ENCODE assay signal across 23 cellular contexts in the genomic region with DNA sequence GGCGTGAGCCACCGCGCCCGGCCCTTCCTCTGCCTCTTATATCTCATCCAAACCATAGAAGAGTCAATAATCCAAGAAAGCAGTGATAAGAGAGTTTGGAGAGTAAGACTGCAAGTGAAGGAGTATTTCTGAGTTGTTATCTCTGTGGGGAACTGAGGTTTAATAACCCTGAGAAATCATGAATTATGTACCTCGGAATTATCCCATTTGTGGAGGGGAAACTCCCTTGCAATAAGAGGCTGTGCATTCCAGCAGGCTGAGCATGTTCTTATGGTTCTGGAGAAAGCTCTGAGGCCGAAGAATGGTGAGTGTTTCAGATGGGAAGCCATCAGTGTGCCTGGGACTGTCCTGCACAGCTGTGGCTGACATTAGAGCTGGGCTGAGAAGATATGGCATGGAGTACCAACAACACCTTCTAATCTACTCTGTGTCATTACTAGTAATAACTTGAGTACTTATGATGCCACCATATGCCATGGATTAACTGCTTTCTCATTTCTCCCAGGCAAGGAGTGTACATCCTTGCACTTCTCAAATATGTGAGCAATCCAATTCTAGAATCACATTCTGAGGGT. TPM values are rescaled to one million over a fixed set of nuclear protein-coding genes. Genes with fewer than 3 reads are reported as not detected.
DNase-seq lines count a peak whose midpoint lies in the region; ATAC-seq and TF ChIP-seq lines count a peak whose summit lies in the region.
"Had no signal": no experiment of that assay in that cellular context is flagged by ENCODE, and none has a peak within 500 bp of the region (broad histone marks: within the 10 kb centered on the region; RNA-seq: fewer than 3 reads in every experiment).

No MANE protein-coding gene starts in this region.

- no TSS peak for BruUV-seq in mammary epithelial cell (replicated peaks; lab: Mats Ljungman, UMichigan)

- H3K4me3 ChIP-seq in testis (no peak overlapping the region), mammary epithelial cell (replicated peaks in 1 of 3; ENCODE audit: insufficient read depth in 1 of 3, low read depth in 2 of 3, low read length in 3 of 3) (no peak overlapping the region)
- H3K4me3 ChIP-seq: A549; BLaER1 treated with 17β-estradiol and CSF1 and Interleukin-3, amounts not matched to agents 10 nM and 100 nM had no signal

- TF ChIP-seq POLR2A in erythroblast (IDR thresholded peaks at IDR 0.05; ENCODE audit: low read length) (no peak), testis (IDR thresholded peaks at IDR 0.05) (no peak)

- in situ Hi-C loops in mammary epithelial cell (cut with MboI; ENCODE audit: low sequenced_read_pairs in 2 of 2), result no loop called here

- H4K20me1 ChIP-seq in mammary epithelial cell (ENCODE audit: insufficient read depth, low read length), result no peaks in the 10 kb centered on the region
- H4K20me1 ChIP-seq: BLaER1 treated with 17β-estradiol and CSF1 and Interleukin-3, amounts not matched to agents 10 nM and 100 nM had no signal

- peak; percentile 53 for DNase-seq in NCI-H226
- peak; percentile 56 for DNase-seq in NCI-H82 treated with DMSO at 0.1 percent for 48 hours (lab: John Stamatoyannopoulos, UW; ENCODE audit: unreplicated experiment)
- peak; percentile 71 to 84 for DNase-seq in erythroblast (lab: John Stamatoyannopoulos, UW)
- no peak for DNase-seq in testis
- DNase-seq in sciatic nerve (ENCODE audit: low spot score), result no peak
- DNase-seq in mammary epithelial cell, result no peak
- DNase-seq: AML-193; CD4-positive, alpha-beta T cell; DMS79 treated with DMSO at 0.1 percent for 48 hours; GF-D8; Karpas-422; NCI-H1092 treated with DMSO at 0.1 percent for 48 hours; NCI-H1436; NCI-H187 treated with DMSO at 0.1 percent for 48 hours; NCI-H446 treated with DMSO at 0.1 percent for 48 hours; PC-3 had no signal

- intact Hi-C loops in testis (cut with DNase I; ENCODE audit: low total_unique reads), result no loop called here
- intact Hi-C loops in sciatic nerve (cut with DNase I), result no loop called here
- intact Hi-C loops in mammary epithelial cell (cut with micrococcal nuclease), result no loop called here

- ATAC-seq in sciatic nerve, result no peak
- no peak for ATAC-seq in HG02610 (IDR thresholded peaks at IDR 0.05; ENCODE audit: unreplicated experiment)
- ATAC-seq: HCT116, PC-3, SK-N-SH treated with all-trans-retinoic acid at 6 μM for 48 hours had no signal

- no peak overlapping the region for H3K4me2 ChIP-seq in mammary epithelial cell (ENCODE audit: insufficient read depth, low read depth, low read length)
- H3K4me2 ChIP-seq: A549 had no signal

- H3K36me3 ChIP-seq in testis (ENCODE audit: low read depth, missing control alignments) (no peaks in the 10 kb centered on the region), mammary epithelial cell (ENCODE audit: insufficient read depth, low read length) (no peaks in the 10 kb centered on the region)
- H3K36me3 ChIP-seq: BLaER1 treated with 17β-estradiol and CSF1 and Interleukin-3, amounts not matched to agents 10 nM and 100 nM had no signal

- H3K27me3 ChIP-seq in testis (no peaks in the 10 kb centered on the region), mammary epithelial cell (ENCODE audit: insufficient read depth, low read length) (no peaks in the 10 kb centered on the region)
- H3K27me3 ChIP-seq: BLaER1 treated with 17β-estradiol and CSF1 and Interleukin-3, amounts not matched to agents 10 nM and 100 nM had no signal

- WGBS in testis, 2 donors, result 69 to 86% methylated on average over 6 of the region's 6 CpGs
- 95% methylated on average over 6 of the region's 6 CpGs for WGBS in mammary epithelial cell (ENCODE audit: low coverage, missing lambda C conversion rate)

- no peak overlapping the region for H2AFZ ChIP-seq in mammary epithelial cell (ENCODE audit: low read depth, low read length)

- H3K27ac ChIP-seq in testis, result peak overlapping the region; percentile 44 to 73
- H3K27ac ChIP-seq in mammary epithelial cell (ENCODE audit: insufficient read depth, low read depth, low read length), result no peak overlapping the region
- H3K27ac ChIP-seq: A549; BLaER1 treated with 17β-estradiol and CSF1 and Interleukin-3, amounts not matched to agents 10 nM and 100 nM had no signal

- H3K9ac ChIP-seq in mammary epithelial cell (ENCODE audit: insufficient read depth, low read length), result no peak overlapping the region
- H3K9ac ChIP-seq: BLaER1 treated with 17β-estradiol and CSF1 and Interleukin-3, amounts not matched to agents 10 nM and 100 nM had no signal

- H3K79me2 ChIP-seq in mammary epithelial cell (ENCODE audit: insufficient read depth, low read length), result no peaks in the 10 kb centered on the region

- no peak for TF ChIP-seq CTCF in testis (IDR thresholded peaks at IDR 0.05)
- TF ChIP-seq CTCF in mammary epithelial cell (conservative IDR thresholded peaks at IDR 0.05 in 1 of 2, IDR thresholded peaks at IDR 0.05 in 1 of 2; ENCODE audit: extremely low read depth in 1 of 2, insufficient read depth in 1 of 2, low read depth in 1 of 2, low read length in 2 of 2), result no peak

- H3K4me1 ChIP-seq in testis (peaks cover 23% of the 10 kb centered on the region), mammary epithelial cell (ENCODE audit: insufficient read depth, low read length) (no peaks in the 10 kb centered on the region)
- H3K4me1 ChIP-seq: A549 had no signal

- dilution Hi-C loops in mammary epithelial cell (cut with HindIII; ENCODE audit: low sequenced_read_pairs), result no loop called here

- no peaks in the 10 kb centered on the region for H3K9me3 ChIP-seq in testis
- H3K9me3 ChIP-seq in mammary epithelial cell (replicated peaks; ENCODE audit: insufficient read depth, low read length), result no peaks in the 10 kb centered on the region
- H3K9me3 ChIP-seq: A549 had no signal

- CTCF ChIA-PET in mammary epithelial cell (lab: Charles Lee; ENCODE audit: low non-redundant PET), result no interaction called here

RNA-seq across cellular contexts. Expression of a gene that starts 31.4 kb away (rescaled TPM):
- 10 to 100 TPM; 10.7 to 12.2 TPM for total RNA-seq in testis
- polyA plus RNA-seq in testis (ENCODE audit: insufficient read depth, low read depth, low replicate concordance), result 7.9 TPM
- 0.45 TPM for total RNA-seq in sciatic nerve
- total RNA-seq in mammary epithelial cell, result under 1 TPM; 0.05 to 0.50 TPM
- polyA plus RNA-seq in mammary epithelial cell, result 2.6 TPM
- polyA minus RNA-seq in mammary epithelial cell, result 0.78 TPM
- total RNA-seq: CD4-positive, alpha-beta T cell; H4; HT-29 had no signal

RNA-seq across cellular contexts. Expression of a gene that starts 52.7 kb away (rescaled TPM):
- total RNA-seq in testis, result 10 to 100 TPM; 50.4 to 67.1 TPM
- polyA plus RNA-seq in testis (ENCODE audit: insufficient read depth, low read depth, low replicate concordance), result 67.6 TPM
- total RNA-seq in sciatic nerve, result 2.0 TPM
- 1 to 10 TPM in 1 of 2 donors, not detected in 1; 9.2 TPM for total RNA-seq in mammary epithelial cell
- 12.8 TPM for polyA plus RNA-seq in mammary epithelial cell
- polyA minus RNA-seq in mammary epithelial cell, result not detected
- total RNA-seq: CD4-positive, alpha-beta T cell; H4; HT-29; PC-3 had no signal
- polyA plus RNA-seq: A549 had no signal

Comparison
In these comparisons a context has a peak if more than half of its experiments do, and no peak if none do; other contexts are left out.
1. DNase-seq: peak in NCI-H226 (single experiment), NCI-H82 treated with DMSO at 0.1 percent for 48 hours (single experiment) and erythroblast (2 of 2); none in testis (single experiment), sciatic nerve (single experiment) and mammary epithelial cell (single experiment).
2. RNA of a gene that starts 52.7 kb away (total RNA-seq): 50.4 to 67.1 TPM in testis; 9.2 TPM in mammary epithelial cell and 2.0 TPM in sciatic nerve (single experiment); every median in the first group is over 4 times any median in the second.